Comparison of ENCODE assay signal across 9 cellular contexts in genomic region chr12:57781801-57782200, GRCh38. TPM values are rescaled to one million over a fixed set of nuclear protein-coding genes. Genes with fewer than 3 reads are reported as not detected.
DNase-seq lines count a peak whose midpoint lies in the region; ATAC-seq, FAIRE-seq and TF ChIP-seq lines count a peak whose summit lies in the region.
"Had no signal": no experiment of that assay in that cellular context is flagged by ENCODE, and none has a peak within 500 bp of the region (broad histone marks: within the 10 kb centered on the region; RNA-seq: fewer than 3 reads in every experiment).

No MANE protein-coding gene starts in this region.

- TF ChIP-seq CTCF in HEK293 (tag by site-specific recombination; IDR thresholded peaks at IDR 0.05) (no peak), VCaP (conservative IDR thresholded peaks at IDR 0.05) (no peak)

- DNase-seq in CD4-positive, CD25-positive, alpha-beta regulatory T cell = no peak
- DNase-seq in memory B cell (ENCODE audit: low spot score in 2 of 2) = no peak
- DNase-seq in HTR-8/SVneo (ENCODE audit: insufficient read length, low spot score) = no peak
- DNase-seq in NCI-H510A treated with DMSO at 0.1 percent for 48 hours (lab: John Stamatoyannopoulos, UW) = no peak
- DNase-seq in GM23248 = no peak

- no peaks in the 10 kb centered on the region for H4K20me1 ChIP-seq in GM23248 (ENCODE audit: insufficient read depth)

- POLR2A ChIA-PET in HEK293 (lab: Yijun Ruan, JAX) = interaction anchor here (0.8 to 0.9 kb wide), 2 partner anchors 10 to 16 kb away, joined by 3 to 6 read pairs; partner anchors contain the start of genes EEF1AKMT3 and METTL1

- H3K4me3 Mint-ChIP-seq in CD4-positive, CD25-positive, alpha-beta regulatory T cell = peak overlapping the region; percentile 46 to 100 (median 98)
- H3K4me3 Mint-ChIP-seq in memory B cell = no peak overlapping the region

- H3K9me3 Mint-ChIP-seq in CD4-positive, CD25-positive, alpha-beta regulatory T cell = no peaks in the 10 kb centered on the region
- H3K9me3 Mint-ChIP-seq in memory B cell = no peaks in the 10 kb centered on the region

- H2AFZ ChIP-seq in GM23248 = no peak overlapping the region

- H3K4me1 ChIP-seq in CD4-positive, CD25-positive, alpha-beta regulatory T cell (ENCODE audit: control insufficient read depth, insufficient read depth, low read length, poor library complexity, severe bottlenecking) = peaks cover 38% of the 10 kb centered on the region
- H3K4me1 ChIP-seq in HEK293 (ENCODE audit: control insufficient read depth, insufficient read depth, low read length) = no peaks in the 10 kb centered on the region
- H3K4me1 ChIP-seq in GM23248 (ENCODE audit: insufficient read depth) = peaks cover 3% of the 10 kb centered on the region; the same call in 1 of the 2 replicates

- CTCF ChIA-PET in HEK293 (lab: Yijun Ruan, JAX) = interaction anchor here (0.5 to 2.9 kb wide), 6 partner anchors 11 to 1137 kb away, joined by 3 to 19 read pairs (median 4); no protein-coding TSS in a partner anchor

- no peak for ATAC-seq in CD4-positive, CD25-positive, alpha-beta regulatory T cell (ENCODE audit: low read depth in 2 of 2)
- no peak for ATAC-seq in memory B cell (ENCODE audit: low read depth)

- H3K9ac ChIP-seq in GM23248 = no peak overlapping the region

- H3K27ac Mint-ChIP-seq in CD4-positive, CD25-positive, alpha-beta regulatory T cell = peak overlapping the region; percentile 97 to 100 (median 100)
- peak overlapping the region; percentile 95 for H3K27ac Mint-ChIP-seq in memory B cell

- peaks cover 12 to 54% (median 31%) of the 10 kb centered on the region in 4 donors for H3K4me1 Mint-ChIP-seq in CD4-positive, CD25-positive, alpha-beta regulatory T cell
- H3K4me1 Mint-ChIP-seq in memory B cell = peaks cover 20% of the 10 kb centered on the region

- peak overlapping the region; percentile 91 for H3K4me3 ChIP-seq in CD4-positive, CD25-positive, alpha-beta regulatory T cell (ENCODE audit: low read depth, low read length)
- H3K4me3 ChIP-seq in HEK293 (ENCODE audit: low read depth, low read length) = no peak overlapping the region
- H3K4me3 ChIP-seq in GM23248 = no peak overlapping the region

- peak overlapping the region; percentile 74 for H3K27ac ChIP-seq in CD4-positive, CD25-positive, alpha-beta regulatory T cell (ENCODE audit: insufficient read depth, low read length, poor library complexity, severe bottlenecking)
- H3K27ac ChIP-seq in HEK293 (ENCODE audit: extremely low read depth, low read depth, low read length) = no peak overlapping the region
- peak overlapping the region; percentile 82 for H3K27ac ChIP-seq in VCaP
- no peak overlapping the region for H3K27ac ChIP-seq in GM23248
- H3K27ac ChIP-seq: coronary artery had no signal

- no peak for FAIRE-seq in HTR-8/SVneo (lab: Jason Lieb, UNC)
- FAIRE-seq: H1 had no signal

- peaks cover 40% of the 10 kb centered on the region for H3K79me2 ChIP-seq in GM23248 (ENCODE audit: insufficient read depth)

- peaks cover 8% of the 10 kb centered on the region for H3K36me3 Mint-ChIP-seq in CD4-positive, CD25-positive, alpha-beta regulatory T cell
- H3K36me3 Mint-ChIP-seq in memory B cell = peaks cover 5% of the 10 kb centered on the region

- H3K36me3 ChIP-seq in CD4-positive, CD25-positive, alpha-beta regulatory T cell (ENCODE audit: control insufficient read depth, insufficient read depth, low read length) = peaks cover 9% of the 10 kb centered on the region
- H3K36me3 ChIP-seq in HEK293 (ENCODE audit: control insufficient read depth in 2 of 2, insufficient read depth in 1 of 2, low read length in 2 of 2) = peaks cover 27 to 43% of the 10 kb centered on the region in 2 experiments
- H3K36me3 ChIP-seq in GM23248 (ENCODE audit: low read depth) = peaks cover 18% of the 10 kb centered on the region

- H3K27me3 Mint-ChIP-seq in CD4-positive, CD25-positive, alpha-beta regulatory T cell = peaks cover 4% of the 10 kb centered on the region
- no peaks in the 10 kb centered on the region for H3K27me3 Mint-ChIP-seq in memory B cell

- no peaks in the 10 kb centered on the region for H3K9me2 ChIP-seq in GM23248 (ENCODE audit: insufficient read depth)

- in situ Hi-C loops in GM23248 (cut with MboI) = no loop called here

- 55 to 63% methylated on average over 2 of the region's 2 CpGs for WGBS in GM23248 (ENCODE audit: low coverage in 1 of 2, low lambda C conversion rate in 2 of 2, missing lambda C conversion rate in 2 of 2), 2 experiments

- no peak overlapping the region for H3K4me2 ChIP-seq in GM23248 (ENCODE audit: unreplicated experiment)

- peaks cover 17% of the 10 kb centered on the region for H3F3A ChIP-seq in GM23248 (ENCODE audit: insufficient read depth)

- H3K9me3 ChIP-seq in CD4-positive, CD25-positive, alpha-beta regulatory T cell (ENCODE audit: control insufficient read depth in 2 of 2, low read length in 2 of 2) = no peaks in the 10 kb centered on the region
- H3K9me3 ChIP-seq in HEK293 (ENCODE audit: control insufficient read depth, insufficient read depth, low read depth, low read length) (no peaks in the 10 kb centered on the region), GM23248 (ENCODE audit: low read depth) (no peaks in the 10 kb centered on the region)

- no peaks in the 10 kb centered on the region for H3K27me3 ChIP-seq in CD4-positive, CD25-positive, alpha-beta regulatory T cell (ENCODE audit: control insufficient read depth, insufficient read depth, low read length)
- no peaks in the 10 kb centered on the region for H3K27me3 ChIP-seq in GM23248 (replicated peaks; ENCODE audit: insufficient read depth)

TF ChIP-seq in HEK293, 187 proteins besides CTCF, POLR2A, EP300 and RAD21:
- TF ChIP-seq ZBTB17 (tag by site-specific recombination; IDR thresholded peaks at IDR 0.05) (no peak), ZNF133 (tag by site-specific recombination; IDR thresholded peaks at IDR 0.05) (peak; percentile 94)

RNA-seq across cellular contexts. Expression of gene TSFM, which starts 0.8 kb away (rescaled TPM):
- total RNA-seq in CD4-positive, CD25-positive, alpha-beta regulatory T cell = 22.8 TPM
- 10 to 100 TPM; 33.4 to 50.4 (median 40.6) TPM for polyA plus RNA-seq in CD4-positive, CD25-positive, alpha-beta regulatory T cell
- 13.0 and 37.9 TPM in 2 replicates for total RNA-seq in GM23248 (2014; rRNA removed; shearing (Covaris generic))
- polyA plus RNA-seq in GM23248 (2016; fragmentation: Nextera tagmentation; extraction: Ambion mirVana) = 36.1 and 42.2 TPM in 2 replicates

RNA-seq across cellular contexts. Expression of gene EEF1AKMT3, which starts 9.4 kb away (rescaled TPM):
- total RNA-seq in CD4-positive, CD25-positive, alpha-beta regulatory T cell = 3.7 TPM
- polyA plus RNA-seq in CD4-positive, CD25-positive, alpha-beta regulatory T cell = 1 to 10 TPM; 1.8 to 7.6 (median 2.5) TPM
- 7.0 and 12.4 TPM in 2 replicates for total RNA-seq in GM23248 (2014; rRNA removed; shearing (Covaris generic))
- polyA plus RNA-seq in GM23248 (2016; fragmentation: Nextera tagmentation; extraction: Ambion mirVana) = 15.0 and 15.7 TPM in 2 replicates

RNA-seq across cellular contexts. Expression of gene METTL1, which starts 9.9 kb away (rescaled TPM):
- total RNA-seq in CD4-positive, CD25-positive, alpha-beta regulatory T cell = 8.7 TPM
- polyA plus RNA-seq in CD4-positive, CD25-positive, alpha-beta regulatory T cell = 10 to 100 TPM in 1 of 4 donors, 1 to 10 TPM in 3; 3.5 to 10.8 (median 5.9) TPM
- total RNA-seq in GM23248 (2014; rRNA removed; shearing (Covaris generic)) = 3.7 and 7.3 TPM in 2 replicates
- 29.8 and 33.2 TPM in 2 replicates for polyA plus RNA-seq in GM23248 (2016; fragmentation: Nextera tagmentation; extraction: Ambion mirVana)

RNA-seq across cellular contexts. Expression of gene CYP27B1, which starts 14.9 kb away (rescaled TPM):
- not detected for total RNA-seq in CD4-positive, CD25-positive, alpha-beta regulatory T cell
- under 1 TPM in 2 of 4 donors, not detected in 2; 0.14 to 0.26 TPM for polyA plus RNA-seq in CD4-positive, CD25-positive, alpha-beta regulatory T cell
- total RNA-seq in GM23248 (2014; rRNA removed; shearing (Covaris generic)) = 0.86 and 1.0 TPM in 2 replicates
- polyA plus RNA-seq in GM23248 (2016; fragmentation: Nextera tagmentation; extraction: Ambion mirVana) = 0.42 and 0.78 TPM in 2 replicates

RNA-seq across cellular contexts. Expression of gene MARCHF9, which starts 26.9 kb away (rescaled TPM):
- total RNA-seq in CD4-positive, CD25-positive, alpha-beta regulatory T cell = 35.4 TPM
- 1 to 10 TPM; 2.2 to 4.5 (median 3.8) TPM for polyA plus RNA-seq in CD4-positive, CD25-positive, alpha-beta regulatory T cell
- 0.97 and 1.4 TPM in 2 replicates for total RNA-seq in GM23248 (2014; rRNA removed; shearing (Covaris generic))
- polyA plus RNA-seq in GM23248 (2016; fragmentation: Nextera tagmentation; extraction: Ambion mirVana) = 0.18 TPM in 1 of 2 replicates, not detected in the other

Comparison
In these comparisons a context has a peak if more than half of its experiments do, and no peak if none do; other contexts are left out.
1. H3K27ac ChIP-seq: peak in CD4-positive, CD25-positive, alpha-beta regulatory T cell (single experiment) and VCaP (single experiment); none in HEK293 (single experiment) and GM23248 (single experiment).